In genomic region chr12:14257303-14257733, GRCh38 we compare ENCODE assay signal across 1 cellular context.
TF ChIP-seq lines count a peak whose summit lies in the region.

No MANE protein-coding gene starts in this region.

TF ChIP-seq in SK-N-SH, 30 proteins besides CTCF, POLR2A, EP300 and RAD21 (continued from another document):
- no peak for TF ChIP-seq ZBTB33 (IDR thresholded peaks at IDR 0.05; ENCODE audit: borderline replicate concordance, low read depth)
- no peak for TF ChIP-seq REST (IDR thresholded peaks at IDR 0.05; ENCODE audit: low read depth, low read length)
- TF ChIP-seq TAF1 (IDR thresholded peaks at IDR 0.05; ENCODE audit: borderline replicate concordance, low read depth, low read length), result no peak
